1 cellular context compared by ENCODE assay signal in genomic region chr10:110460111-110460809, GRCh38.
TF ChIP-seq lines count a peak whose summit lies in the region.

No MANE protein-coding gene starts in this region.

TF ChIP-seq in HepG2, 621 proteins besides CTCF, POLR2A, EP300 and RAD21 (continued from another document):
- TF ChIP-seq AHDC1 (CRISPR knock-in tag; IDR thresholded peaks at IDR 0.05; ENCODE audit: borderline replicate concordance) (0 out of 2 replicates have a peak, but pooled peaks have one; percentile 37), ZNF441 (CRISPR knock-in tag; IDR thresholded peaks at IDR 0.05; ENCODE audit: borderline replicate concordance) (peak; percentile 20; the same call in 1 of the 2 replicates), ZNF792 (CRISPR knock-in tag; IDR thresholded peaks at IDR 0.05) (0 out of 2 replicates have a peak, but pooled peaks have one; percentile 33), UBTF (CRISPR knock-in tag; IDR thresholded peaks at IDR 0.05) (peak; percentile 34; the same call in 1 of the 2 replicates), THAP9 (CRISPR knock-in tag; IDR thresholded peaks at IDR 0.05; ENCODE audit: borderline replicate concordance) (peak; percentile 29; the same call in 1 of the 2 replicates)
